Comparison of ENCODE assay signal across 9 cellular contexts in genomic region chr7:158588085-158588877, GRCh38. TPM values are rescaled to one million over a fixed set of nuclear protein-coding genes. Genes with fewer than 3 reads are reported as not detected.
A peak's percentile ranks its signal among the peaks of the same experiment; 100 is the strongest.
DNase-seq lines count a peak whose midpoint lies in the region; ATAC-seq and TF ChIP-seq lines count a peak whose summit lies in the region.
"Had no signal": no experiment of that assay in that cellular context is flagged by ENCODE, and none has a peak within 500 bp of the region (broad histone marks: within the 10 kb centered on the region; RNA-seq: fewer than 3 reads in every experiment).

No MANE protein-coding gene starts in this region.

- H3F3A ChIP-seq in smooth muscle cell (ENCODE audit: low read depth): no peaks in the 10 kb centered on the region
- no peaks in the 10 kb centered on the region for H3F3A ChIP-seq in PC-9 (ENCODE audit: insufficient read depth, low read depth)

- BruUV-seq in Panc1 (replicated peaks; lab: Mats Ljungman, UMichigan): no TSS peak
- no TSS peak for BruUV-seq in PC-9 (replicated peaks; lab: Mats Ljungman, UMichigan)

- intact Hi-C loops in Panc1 (cut with micrococcal nuclease; ENCODE audit: unreplicated experiment) (no loop called here), left cardiac atrium (cut with DNase I) (no loop called here), PC-9 (cut with micrococcal nuclease; ENCODE audit: unreplicated experiment) (no loop called here)

- POLR2A ChIA-PET in Panc1 (lab: Charles Lee): no interaction called here
- POLR2A ChIA-PET in PC-9 (lab: Charles Lee; ENCODE audit: unreplicated experiment): no interaction called here

- no peaks in the 10 kb centered on the region for H3K36me3 ChIP-seq in Panc1 (ENCODE audit: control insufficient read depth, insufficient read depth, low read length)
- no peaks in the 10 kb centered on the region for H3K36me3 ChIP-seq in smooth muscle cell (ENCODE audit: low read depth)
- no peaks in the 10 kb centered on the region for H3K36me3 ChIP-seq in PC-9 (ENCODE audit: low read depth)

- H3K79me2 ChIP-seq in smooth muscle cell (ENCODE audit: low read depth) (no peaks in the 10 kb centered on the region), PC-9 (ENCODE audit: low read depth) (no peaks in the 10 kb centered on the region)

- 16% methylated on average over 32 of the region's 63 CpGs for WGBS in smooth muscle cell (ENCODE audit: low lambda C conversion rate)

- H3K4me2 ChIP-seq in smooth muscle cell: peak overlapping the region; percentile 80
- H3K4me2 ChIP-seq in PC-9: no peak overlapping the region

- no peak overlapping the region for H3K27ac ChIP-seq in Panc1 (ENCODE audit: low read length)
- no peak overlapping the region for H3K27ac ChIP-seq in smooth muscle cell (ENCODE audit: low read depth)
- H3K27ac ChIP-seq in PC-9: no peak overlapping the region

- in situ Hi-C loops in Panc1 (cut with HindIII; ENCODE audit: low pct_unique_long_range_greater_than_20kb, low sequenced_read_pairs): no loop called here

- peak; percentile 62 for DNase-seq in DMS53 (lab: John Stamatoyannopoulos, UW)
- no peak for DNase-seq in DMS53 treated with DMSO at 0.1 percent for 48 hours (lab: John Stamatoyannopoulos, UW; ENCODE audit: unreplicated experiment)
- DNase-seq in Panc1 (ENCODE audit: low read depth, low spot score): no peak
- DNase-seq in left cardiac atrium: no peak
- no peak for DNase-seq in smooth muscle cell (lab: John Stamatoyannopoulos, UW; ENCODE audit: unreplicated experiment)
- DNase-seq in PC-9: no peak
- no peak for DNase-seq in NCI-H187 treated with DMSO at 0.1 percent for 48 hours (lab: John Stamatoyannopoulos, UW)
- DNase-seq: NCI-H2029 treated with DMSO at 0.1 percent for 48 hours had no signal

- ATAC-seq in Panc1 (peak; percentile 37), left cardiac atrium (peak; percentile 24 to 30), GM21381 (IDR thresholded peaks at IDR 0.05; ENCODE audit: unreplicated experiment) (no peak)

- no peaks in the 10 kb centered on the region for H3K9me3 ChIP-seq in Panc1 (ENCODE audit: control insufficient read depth, insufficient read depth, low read depth, low read length)
- H3K9me3 ChIP-seq in smooth muscle cell (replicated peaks; ENCODE audit: low read depth): no peaks in the 10 kb centered on the region
- no peaks in the 10 kb centered on the region for H3K9me3 ChIP-seq in PC-9 (ENCODE audit: insufficient read depth, low read depth)

- H4K20me1 ChIP-seq in smooth muscle cell (ENCODE audit: low read depth) (no peaks in the 10 kb centered on the region), PC-9 (ENCODE audit: insufficient read depth) (no peaks in the 10 kb centered on the region)

- H3K4me3 ChIP-seq in Panc1 (ENCODE audit: low read depth in 2 of 2, low read length in 2 of 2) (peak overlapping the region; percentile 29 to 33; a peak in 3 of 4 replicates), smooth muscle cell (peak overlapping the region; percentile 47), PC-9 (no peak overlapping the region)

- H2AFZ ChIP-seq in smooth muscle cell (ENCODE audit: low read depth) (no peak overlapping the region), PC-9 (no peak overlapping the region)

- no peak for TF ChIP-seq CTCF in Panc1 (IDR thresholded peaks at IDR 0.05)
- TF ChIP-seq CTCF in smooth muscle cell (IDR thresholded peaks at IDR 0.05; ENCODE audit: borderline replicate concordance, insufficient read depth, poor library complexity, severe bottlenecking): no peak
- no peak for TF ChIP-seq CTCF in PC-9 (conservative IDR thresholded peaks at IDR 0.05)

- no peak overlapping the region for H3K9ac ChIP-seq in smooth muscle cell (ENCODE audit: low read depth)

- no peaks in the 10 kb centered on the region; the same call in 1 of the 2 replicates for H3K4me1 ChIP-seq in Panc1 (ENCODE audit: control insufficient read depth, insufficient read depth, low read length)
- H3K4me1 ChIP-seq in smooth muscle cell (ENCODE audit: low read depth): no peaks in the 10 kb centered on the region
- peaks cover under 1% of the 10 kb centered on the region; the same call in 1 of the 2 replicates for H3K4me1 ChIP-seq in PC-9 (replicated peaks; ENCODE audit: insufficient read depth)

- H3K9me2 ChIP-seq in PC-9 (ENCODE audit: insufficient read depth): no peaks in the 10 kb centered on the region

- H3K27me3 ChIP-seq in Panc1 (ENCODE audit: control insufficient read depth, insufficient read depth, low read length) (peaks cover 9% of the 10 kb centered on the region), smooth muscle cell (ENCODE audit: low read depth) (peaks cover 52% of the 10 kb centered on the region), PC-9 (ENCODE audit: insufficient read depth, low read depth) (peaks cover 67% of the 10 kb centered on the region)

- CTCF ChIA-PET in Panc1 (lab: Charles Lee) (no interaction called here), PC-9 (lab: Charles Lee) (no interaction called here)

RNA-seq across cellular contexts. Expression of gene PTPRN2, which starts 0.7 kb away (rescaled TPM):
- total RNA-seq in Panc1 (2021; ENCODE audit: unreplicated experiment) (1.1 TPM), left cardiac atrium (1 to 10 TPM; 1.9 to 2.3 TPM), smooth muscle cell (0.09 TPM in 2 replicates), PC-9 (2021) (not detected in 2 replicates)
- polyA plus RNA-seq in Panc1 (2012; ENCODE audit: insufficient read length): 2.5 TPM
- polyA plus RNA-seq in smooth muscle cell: 0.87 TPM in 1 of 2 replicates, not detected in the other
